19 cellular contexts compared by ENCODE assay signal in the genomic region with DNA sequence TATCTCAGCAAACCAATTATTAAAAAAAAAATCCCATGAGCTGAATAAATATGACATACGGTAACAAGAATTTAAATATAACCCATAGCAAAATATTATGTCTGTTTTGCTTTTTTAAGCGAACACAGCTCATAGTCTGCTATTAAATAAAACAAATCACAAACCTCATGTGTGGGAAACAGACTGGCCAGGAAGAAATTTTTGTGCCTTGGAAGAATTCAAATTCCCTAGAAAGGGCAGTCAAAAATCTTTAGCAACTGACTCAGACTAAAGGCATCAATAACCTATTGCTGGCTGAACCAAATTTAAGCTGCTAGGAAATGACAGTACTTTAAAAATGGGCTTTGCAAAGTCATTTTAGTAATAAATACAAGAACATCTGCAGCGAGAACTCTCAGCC.
A peak's percentile ranks its signal among the peaks of the same experiment; 100 is the strongest.
DNase-seq lines count a peak whose midpoint lies in the region; ATAC-seq, FAIRE-seq and TF ChIP-seq lines count a peak whose summit lies in the region.
"Had no signal": no experiment of that assay in that cellular context is flagged by ENCODE, and none has a peak within 500 bp of the region (broad histone marks: within the 10 kb centered on the region; RNA-seq: fewer than 3 reads in every experiment).

No MANE protein-coding gene starts in this region.

- no peaks in the 10 kb centered on the region for H3K9me3 ChIP-seq in HEK293 (ENCODE audit: control insufficient read depth, insufficient read depth, low read depth, low read length)
- H3K9me3 ChIP-seq: BLaER1 treated with 17β-estradiol and CSF1 and Interleukin-3, amounts not matched to agents 10 nM and 100 nM; SK-N-SH had no signal

- CTCF ChIA-PET in HEK293 (lab: Yijun Ruan, JAX), result interaction anchor here (0.7 to 1.0 kb wide), 2 partner anchors 114 to 898 kb away, joined by 3 to 5 read pairs; no protein-coding TSS in a partner anchor

- H3K27me3 Mint-ChIP-seq in osteocyte (ENCODE audit: unreplicated experiment), result no peaks in the 10 kb centered on the region

- peaks cover 55% of the 10 kb centered on the region for H3K4me1 Mint-ChIP-seq in osteocyte (ENCODE audit: unreplicated experiment)

- H3K36me3 ChIP-seq in HEK293 (ENCODE audit: control insufficient read depth in 2 of 2, insufficient read depth in 1 of 2, low read length in 2 of 2), result peaks cover 0 to 16% of the 10 kb centered on the region in 2 experiments; a peak in 1 of 3 replicates

- no peak for FAIRE-seq in D721Med (lab: Jason Lieb, UNC)
- FAIRE-seq: H1, K562 had no signal

- H3K27ac Mint-ChIP-seq in osteocyte (ENCODE audit: unreplicated experiment), result peak overlapping the region; percentile 71
- H3K27ac Mint-ChIP-seq: CD8-positive, alpha-beta T cell had no signal

- no peaks in the 10 kb centered on the region for H3K4me1 ChIP-seq in HEK293 (ENCODE audit: control insufficient read depth, insufficient read depth, low read length)

- no peak overlapping the region for H3K4me3 Mint-ChIP-seq in osteocyte (ENCODE audit: unreplicated experiment)
- H3K4me3 Mint-ChIP-seq: CD8-positive, alpha-beta T cell had no signal

- H3K9me3 Mint-ChIP-seq in osteocyte (ENCODE audit: unreplicated experiment), result no peaks in the 10 kb centered on the region
- H3K9me3 Mint-ChIP-seq: CD8-positive, alpha-beta T cell had no signal

- no peak overlapping the region for H3K27ac ChIP-seq in HEK293 (ENCODE audit: extremely low read depth, low read depth, low read length)
- H3K27ac ChIP-seq: BLaER1 treated with 17β-estradiol and CSF1 and Interleukin-3, amounts not matched to agents 10 nM and 100 nM had no signal

- no peak for TF ChIP-seq CTCF in HEK293 (tag by site-specific recombination; IDR thresholded peaks at IDR 0.05)
- TF ChIP-seq CTCF in osteocyte (IDR thresholded peaks at IDR 0.05), result no peak
- TF ChIP-seq CTCF in D721Med (IDR thresholded peaks at IDR 0.05; ENCODE audit: insufficient read depth, missing control alignments), result no peak

- POLR2A ChIA-PET in HEK293 (lab: Yijun Ruan, JAX), result no interaction called here

- DNase-seq in AG08396 (ENCODE audit: low spot score) (peak; percentile 12), dedifferentiated amniotic fluid mesenchymal stem cell (ENCODE audit: extremely low spot score) (peak; percentile 28), osteocyte (ENCODE audit: extremely low spot score, unreplicated experiment) (no peak), D721Med (ENCODE audit: insufficient read length, low spot score) (no peak)
- DNase-seq: Calu3; CD8-positive, alpha-beta T cell; DMS79; NCI-H1105; NCI-H2081 treated with DMSO at 0.1 percent for 48 hours; NCI-H748 treated with DMSO at 0.1 percent for 48 hours; OCI-M1; SHP77 treated with DMSO at 0.1 percent for 48 hours; SK-N-SH had no signal

- ATAC-seq in GM21723 (IDR thresholded peaks at IDR 0.05; ENCODE audit: unreplicated experiment) (no peak), HG02870 (IDR thresholded peaks at IDR 0.05; ENCODE audit: unreplicated experiment) (no peak)
- ATAC-seq: CD8-positive, alpha-beta T cell; K562 had no signal

- no peak overlapping the region for H3K4me3 ChIP-seq in HEK293 (ENCODE audit: low read depth, low read length)
- H3K4me3 ChIP-seq: BLaER1 treated with 17β-estradiol and CSF1 and Interleukin-3, amounts not matched to agents 10 nM and 100 nM; K562 had no signal

- peaks cover 15% of the 10 kb centered on the region for H3K36me3 Mint-ChIP-seq in osteocyte (ENCODE audit: unreplicated experiment)
- H3K36me3 Mint-ChIP-seq: CD8-positive, alpha-beta T cell had no signal

TF ChIP-seq in HEK293, 187 proteins besides CTCF, POLR2A, EP300 and RAD21:
- TF ChIP-seq ZNF211 (tag by site-specific recombination; IDR thresholded peaks at IDR 0.05; ENCODE audit: low read depth) (no peak), ZBTB17 (tag by site-specific recombination; IDR thresholded peaks at IDR 0.05) (0 out of 2 replicates have a peak, but pooled peaks have one; percentile 23)

Comparison
In these comparisons a context has a peak if more than half of its experiments do, and no peak if none do; other contexts are left out.
1. DNase-seq: peak in AG08396 (single experiment) and dedifferentiated amniotic fluid mesenchymal stem cell (single experiment); none in osteocyte (single experiment) and D721Med (single experiment).